8 cellular contexts compared by ENCODE assay signal in genomic region chr5:87411586-87412416, GRCh38. TPM values are rescaled to one million over a fixed set of nuclear protein-coding genes. Genes with fewer than 3 reads are reported as not detected.
DNase-seq lines count a peak whose midpoint lies in the region; ATAC-seq, FAIRE-seq and TF ChIP-seq lines count a peak whose summit lies in the region.

No MANE protein-coding gene starts in this region.

- DNase-seq in AML-193 (lab: John Stamatoyannopoulos, UW) (peak; percentile 34 to 38), HepG2 (ENCODE audit: low spot score) (peak; percentile 33), HuH-7 (ENCODE audit: low spot score) (no peak)
- peak; percentile 28 for DNase-seq in stimulated activated naive CD8-positive, alpha-beta T cell treated with anti-CD3 and anti-CD28 coated beads, Interleukin-15, Interleukin-2, amounts not matched to agents 100 U/mL and 50 U/mL, for 24 hours

- H3K79me2 ChIP-seq in HepG2 (ENCODE audit: insufficient read depth, low read length), result peaks cover 25% of the 10 kb centered on the region

- no peaks in the 10 kb centered on the region; a peak in 1 of 5 replicates for H3K27me3 ChIP-seq in HepG2 (ENCODE audit: control insufficient read depth in 1 of 2, insufficient read depth in 2 of 2, low read length in 2 of 2)

- peaks cover 19% of the 10 kb centered on the region for H3K4me1 ChIP-seq in HepG2 (ENCODE audit: insufficient read depth, low read length)

- intact Hi-C loops in HepG2 (cut with micrococcal nuclease; ENCODE audit: unreplicated experiment), result loop anchor here (5.0 kb wide), 1 partner anchor 144 kb away; the partner anchor contains the start of gene RASA1

- H3K9me3 ChIP-seq in HepG2 (ENCODE audit: low read length), result no peaks in the 10 kb centered on the region

- POLR2A ChIA-PET in HepG2 (lab: Yijun Ruan, JAX), result interaction anchor here (0.8 to 2.4 kb wide), 2 partner anchors 21 to 144 kb away, joined by 3 to 17 read pairs; partner anchors contain the start of gene RASA1

- H3K27ac ChIP-seq in cingulate gyrus (ENCODE audit: low read depth, low read length) (peak overlapping the region; percentile 93), HepG2 (ENCODE audit: extremely low read length, insufficient read depth, low read length) (peak overlapping the region; percentile 90)

- H3K9ac ChIP-seq in HepG2 (ENCODE audit: insufficient read depth, low read depth, low read length), result peak overlapping the region; percentile 93

- H3K4me2 ChIP-seq in HepG2 (ENCODE audit: low read depth, low read length), result peak overlapping the region; percentile 81

- TF ChIP-seq EP300 in HepG2 (IDR thresholded peaks at IDR 0.05; ENCODE audit: low read depth in 2 of 2, low read length in 2 of 2) (no peak), HepG2 (CRISPR knock-in tag; IDR thresholded peaks at IDR 0.05; ENCODE audit: borderline replicate concordance) (no peak)

- TF ChIP-seq POLR2A in HepG2 (IDR thresholded peaks at IDR 0.05; ENCODE audit: insufficient read depth in 1 of 2, low read depth in 2 of 2, low read length in 2 of 2), result peak in 1 of 2 experiments; percentile 26; a peak in 1 of 4 replicates

- 1% methylated on average over 18 of the region's 18 CpGs for WGBS in HepG2 (ENCODE audit: low lambda C conversion rate)

- peak; percentile 50 for FAIRE-seq in HepG2 (lab: Jason Lieb, UNC)

- H4K20me1 ChIP-seq in HepG2 (ENCODE audit: insufficient read depth, low read length), result no peaks in the 10 kb centered on the region

- no peak for TF ChIP-seq RAD21 in HepG2 (CRISPR knock-in tag; IDR thresholded peaks at IDR 0.05)

- in situ Hi-C loops in HepG2 (cut with HindIII; ENCODE audit: extremely low pct_ligation_motif_present, low pct_unique_long_range_greater_than_20kb), result loop anchor here (25.0 kb wide), 1 partner anchor 1276 kb away; no protein-coding TSS in a partner anchor

- peak overlapping the region; percentile 82 for H2AFZ ChIP-seq in HepG2 (ENCODE audit: low read length)

- TF ChIP-seq CTCF in HepG2 (CRISPR knock-in tag; IDR thresholded peaks at IDR 0.05), result no peak

- CTCF ChIA-PET in HepG2 (lab: Yijun Ruan, JAX; ENCODE audit: low intra/inter-chr PET ratio, low total read pairs), result no interaction called here

- ATAC-seq in GM18517 (IDR thresholded peaks at IDR 0.05; ENCODE audit: unreplicated experiment) (peak; percentile 17), HG03159 (IDR thresholded peaks at IDR 0.05; ENCODE audit: unreplicated experiment) (peak; percentile 5), SK-N-SH treated with all-trans-retinoic acid at 6 μM for 48 hours (peak; percentile 41), HepG2 (peak; percentile 59)
- ATAC-seq in stimulated activated naive CD8-positive, alpha-beta T cell treated with anti-CD3 and anti-CD28 coated beads, Interleukin-15, Interleukin-2, amounts not matched to agents 100 U/mL and 50 U/mL, for 24 hours, result no peak

- peak overlapping the region; percentile 72 to 98 (median 95) for H3K4me3 ChIP-seq in HepG2 (replicated peaks in 1 of 3; ENCODE audit: insufficient read depth in 1 of 3, low read depth in 2 of 3, low read length in 3 of 3)

- H3K36me3 ChIP-seq in HepG2 (replicated peaks in 1 of 2; ENCODE audit: control insufficient read depth in 1 of 2, insufficient read depth in 2 of 2, low read length in 2 of 2), result peaks cover 1 to 25% of the 10 kb centered on the region in 2 experiments

- BruUV-seq in HepG2 (replicated peaks; lab: Mats Ljungman, UMichigan), result no TSS peak

TF ChIP-seq in SK-N-SH treated with all-trans-retinoic acid at 6 μM for 48 hours, 23 proteins besides CTCF, POLR2A, EP300 and RAD21 (continues in another document):
- 0 out of 2 replicates have a peak, but pooled peaks have one; percentile 8 for TF ChIP-seq CSRNP3 (CRISPR knock-in tag; IDR thresholded peaks at IDR 0.05)

TF ChIP-seq in HepG2, 621 proteins besides CTCF, POLR2A, EP300 and RAD21 (continues in another document):
- TF ChIP-seq CEBPG (CRISPR knock-in tag; IDR thresholded peaks at IDR 0.05) (no peak), HOXA7 (CRISPR knock-in tag; IDR thresholded peaks at IDR 0.05) (no peak), KDM5A (IDR thresholded peaks at IDR 0.05; ENCODE audit: borderline replicate concordance, low read length) (peak; percentile 3; the same call in 1 of the 2 replicates), NCOA1 (CRISPR knock-in tag; IDR thresholded peaks at IDR 0.05) (peak; percentile 37; the same call in 1 of the 2 replicates), ZNF609 (CRISPR knock-in tag; IDR thresholded peaks at IDR 0.05; ENCODE audit: borderline replicate concordance) (no peak), ZNF260 (CRISPR knock-in tag; IDR thresholded peaks at IDR 0.05; ENCODE audit: borderline replicate concordance, low read depth) (no peak), ZNF670 (CRISPR knock-in tag; IDR thresholded peaks at IDR 0.05; ENCODE audit: borderline replicate concordance) (peak; percentile 38; the same call in 1 of the 2 replicates), RFXAP (CRISPR knock-in tag; IDR thresholded peaks at IDR 0.05; ENCODE audit: borderline replicate concordance) (0 out of 2 replicates have a peak, but pooled peaks have one; percentile 11), ZNF580 (CRISPR knock-in tag; IDR thresholded peaks at IDR 0.05; ENCODE audit: borderline replicate concordance, low read depth) (peak; percentile 56; the same call in 1 of the 2 replicates), ZNF746 (CRISPR knock-in tag; IDR thresholded peaks at IDR 0.05) (0 out of 2 replicates have a peak, but pooled peaks have one; percentile 11), ATF7 (IDR thresholded peaks at IDR 0.05) (peak; percentile 57), ATF7 (CRISPR knock-in tag; IDR thresholded peaks at IDR 0.05) (no peak), SP5 (CRISPR knock-in tag; IDR thresholded peaks at IDR 0.05; ENCODE audit: borderline replicate concordance, low read depth) (0 out of 2 replicates have a peak, but pooled peaks have one; percentile 15), ZNF143 (CRISPR knock-in tag; IDR thresholded peaks at IDR 0.05) (peak; percentile 51; the same call in 1 of the 2 replicates), HNF4A (CRISPR knock-in tag; IDR thresholded peaks at IDR 0.05) (peak; percentile 42), SIX1 (CRISPR knock-in tag; IDR thresholded peaks at IDR 0.05; ENCODE audit: borderline replicate concordance) (no peak)

RNA-seq across cellular contexts. Expression of gene CCNH, which starts 0.9 kb away (rescaled TPM):
- 94.3 and 100.0 TPM in 2 replicates for total RNA-seq in HepG2 (2016; rRNA removed; fragmentation: Illumina TruSeq; extraction: Trizol)
- 44.4 and 47.0 TPM in 2 replicates for total RNA-seq in HepG2 (2016; cell fraction: cytosol; rRNA removed; fragmentation: Illumina TruSeq; extraction: Trizol; ENCODE audit: low read depth)
- total RNA-seq in HepG2 (2016; cell fraction: insoluble cytoplasmic fraction; rRNA removed; fragmentation: Illumina TruSeq; extraction: Trizol), result 80.0 and 98.8 TPM in 2 replicates
- 39.1 and 48.0 TPM in 2 replicates for total RNA-seq in HepG2 (2016; cell fraction: membrane; rRNA removed; fragmentation: Illumina TruSeq; extraction: Trizol)
- total RNA-seq in HepG2 (2016; cell fraction: nucleus; rRNA removed; fragmentation: Illumina TruSeq; extraction: Trizol), result 107 and 108 TPM in 2 replicates
- 38.5 and 42.5 TPM in 2 replicates for polyA plus RNA-seq in HepG2 (2011; rRNA removed)
- 33.9 and 43.3 TPM in 2 replicates for polyA plus RNA-seq in HepG2 (2011; cell fraction: cytosol; rRNA removed)
- 25.3 and 31.3 TPM in 2 replicates for polyA plus RNA-seq in HepG2 (2011; cell fraction: nucleus; rRNA removed)
- polyA plus RNA-seq in HepG2 (2012), result 38.3 and 41.2 TPM in 2 replicates
- polyA plus RNA-seq in HepG2 (2016; cell fraction: cytosol; fragmentation: Illumina TruSeq; extraction: Trizol; ENCODE audit: low read depth), result 18.5 and 20.8 TPM in 2 replicates
- 75.5 and 91.3 TPM in 2 replicates for polyA plus RNA-seq in HepG2 (2016; cell fraction: insoluble cytoplasmic fraction; fragmentation: Illumina TruSeq; extraction: Trizol; ENCODE audit: low read depth)
- polyA plus RNA-seq in HepG2 (2016; cell fraction: membrane; fragmentation: Illumina TruSeq; extraction: Trizol; ENCODE audit: low read depth), result 22.4 and 26.1 TPM in 2 replicates
- 57.1 and 60.1 TPM in 2 replicates for polyA plus RNA-seq in HepG2 (2016; cell fraction: nucleus; fragmentation: Illumina TruSeq; extraction: Trizol; ENCODE audit: insufficient read depth, low read depth)
- 72.2 and 141 TPM in 2 replicates for polyA minus RNA-seq in HepG2 (2011; rRNA and poly(A)+ RNA removed; ENCODE audit: low replicate concordance)
- 20.6 and 24.7 TPM in 2 replicates for polyA minus RNA-seq in HepG2 (2011; cell fraction: cytosol; rRNA and poly(A)+ RNA removed)
- polyA minus RNA-seq in HepG2 (2011; cell fraction: nucleus; rRNA and poly(A)+ RNA removed), result 265 and 283 TPM in 2 replicates
